ENCODE assay signal across 8 cellular contexts in genomic region chr11:64319421-64319761, GRCh38. TPM values are rescaled to one million over a fixed set of nuclear protein-coding genes. Genes with fewer than 3 reads are reported as not detected.
DNase-seq lines count a peak whose midpoint lies in the region; ATAC-seq and TF ChIP-seq lines count a peak whose summit lies in the region.

No MANE protein-coding gene starts in this region.

- DNase-seq in glutamatergic neuron: no peak
- DNase-seq in NCI-H82 treated with DMSO at 0.1 percent for 48 hours (lab: John Stamatoyannopoulos, UW; ENCODE audit: unreplicated experiment): no peak
- no peak for DNase-seq in glomerular visceral epithelial cell (ENCODE audit: extremely low spot score)

- no peak overlapping the region for H3K27ac ChIP-seq in HUES6 (ENCODE audit: low read depth, low read length)

- no peaks in the 10 kb centered on the region for H3K27me3 ChIP-seq in HUES6 (ENCODE audit: control insufficient read depth, insufficient read depth, low read length)

- peak overlapping the region; percentile 78 for H3K9ac ChIP-seq in HUES6 (ENCODE audit: low read length)

- no peak for ATAC-seq in stimulated activated memory B cell treated with anti-CD40 and anti-IgM and Interleukin-4, amounts not matched to agents 10 μg/mL and 1 μg/mL and 100 μg/mL, for 72 hours
- no peak for ATAC-seq in GM18867 (IDR thresholded peaks at IDR 0.05; ENCODE audit: unreplicated experiment)
- no peak for ATAC-seq in HG02798 (IDR thresholded peaks at IDR 0.05; ENCODE audit: poor library complexity, unreplicated experiment)

- peaks cover 12% of the 10 kb centered on the region for H3K9me3 Mint-ChIP-seq in glutamatergic neuron (ENCODE audit: unreplicated experiment)
- no peaks in the 10 kb centered on the region for H3K9me3 Mint-ChIP-seq in stimulated activated memory B cell treated with anti-CD40 and anti-IgM and Interleukin-4, amounts not matched to agents 10 μg/mL and 1 μg/mL and 100 μg/mL, for 72 hours

- H3K36me3 ChIP-seq in HUES6 (ENCODE audit: control insufficient read depth, insufficient read depth, low read length): peaks cover 50% of the 10 kb centered on the region

- peak overlapping the region; percentile 94 for H3K27ac Mint-ChIP-seq in glutamatergic neuron (ENCODE audit: unreplicated experiment)
- H3K27ac Mint-ChIP-seq in stimulated activated memory B cell treated with anti-CD40 and anti-IgM and Interleukin-4, amounts not matched to agents 10 μg/mL and 1 μg/mL and 100 μg/mL, for 72 hours: peak overlapping the region; percentile 99

- H3K4me1 ChIP-seq in HUES6 (ENCODE audit: control insufficient read depth, insufficient read depth, low read length): peaks cover 29% of the 10 kb centered on the region

- TF ChIP-seq CTCF in WI38 (IDR thresholded peaks at IDR 0.05; ENCODE audit: low read depth, low read length): no peak
- TF ChIP-seq CTCF in glutamatergic neuron (IDR thresholded peaks at IDR 0.05; ENCODE audit: partially characterized antibody, unreplicated experiment): no peak

- peaks cover 20% of the 10 kb centered on the region for H3K4me1 Mint-ChIP-seq in glutamatergic neuron (ENCODE audit: low read depth, unreplicated experiment)
- peaks cover 32% of the 10 kb centered on the region for H3K4me1 Mint-ChIP-seq in stimulated activated memory B cell treated with anti-CD40 and anti-IgM and Interleukin-4, amounts not matched to agents 10 μg/mL and 1 μg/mL and 100 μg/mL, for 72 hours

- H3K4me3 ChIP-seq in HUES6 (ENCODE audit: low read depth, low read length): peak overlapping the region; percentile 86
- H3K4me3 ChIP-seq in WI38 (ENCODE audit: low read depth, low read length): peak overlapping the region; percentile 75

- peaks cover 20% of the 10 kb centered on the region for H3K27me3 Mint-ChIP-seq in glutamatergic neuron (ENCODE audit: unreplicated experiment)
- H3K27me3 Mint-ChIP-seq in stimulated activated memory B cell treated with anti-CD40 and anti-IgM and Interleukin-4, amounts not matched to agents 10 μg/mL and 1 μg/mL and 100 μg/mL, for 72 hours: no peaks in the 10 kb centered on the region

- H3K9me3 ChIP-seq in HUES6 (ENCODE audit: control insufficient read depth, insufficient read depth, low read depth, low read length): no peaks in the 10 kb centered on the region

- peaks cover 4% of the 10 kb centered on the region for H3K36me3 Mint-ChIP-seq in glutamatergic neuron (ENCODE audit: unreplicated experiment)
- H3K36me3 Mint-ChIP-seq in stimulated activated memory B cell treated with anti-CD40 and anti-IgM and Interleukin-4, amounts not matched to agents 10 μg/mL and 1 μg/mL and 100 μg/mL, for 72 hours: peaks cover 33% of the 10 kb centered on the region

- peak overlapping the region; percentile 95 for H3K4me3 Mint-ChIP-seq in glutamatergic neuron (ENCODE audit: unreplicated experiment)
- peak overlapping the region; percentile 91 for H3K4me3 Mint-ChIP-seq in stimulated activated memory B cell treated with anti-CD40 and anti-IgM and Interleukin-4, amounts not matched to agents 10 μg/mL and 1 μg/mL and 100 μg/mL, for 72 hours

RNA-seq across cellular contexts. Expression of gene PRDX5, which starts 1.5 kb away (rescaled TPM):
- 418 TPM for total RNA-seq in glutamatergic neuron (ENCODE audit: unreplicated experiment)

RNA-seq across cellular contexts. Expression of gene TRMT112, which starts 2.0 kb away (rescaled TPM):
- total RNA-seq in glutamatergic neuron (ENCODE audit: unreplicated experiment): 93.1 TPM

RNA-seq across cellular contexts. Expression of gene ESRRA, which starts 14.1 kb away (rescaled TPM):
- 69.9 TPM for total RNA-seq in glutamatergic neuron (ENCODE audit: unreplicated experiment)

RNA-seq across cellular contexts. Expression of gene CATSPERZ, which starts 19.2 kb away (rescaled TPM):
- not detected for total RNA-seq in glutamatergic neuron (ENCODE audit: unreplicated experiment)

RNA-seq across cellular contexts. Expression of gene CCDC88B, which starts 20.6 kb away (rescaled TPM):
- total RNA-seq in glutamatergic neuron (ENCODE audit: unreplicated experiment): 83.6 TPM
